ENCODE assay signal across 27 cellular contexts in the genomic region with DNA sequence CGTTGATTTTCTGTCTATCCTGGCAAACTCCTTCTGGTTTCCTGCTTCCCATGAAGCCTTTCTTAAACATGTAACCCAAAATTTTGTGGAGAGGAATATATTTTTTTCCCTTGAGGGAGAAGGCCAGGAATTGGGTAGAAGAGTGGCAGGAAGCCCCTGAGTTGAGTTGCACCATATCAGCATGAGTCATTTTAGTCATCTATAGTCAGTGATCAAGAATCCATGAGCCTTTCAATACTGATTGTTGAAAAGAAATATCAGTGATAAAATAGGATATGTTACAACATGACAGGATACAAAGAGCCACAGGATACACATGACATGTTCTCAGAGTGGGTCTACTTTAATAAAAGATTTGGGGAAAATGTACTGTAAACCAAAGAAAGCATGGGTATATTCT. TPM values are rescaled to one million over a fixed set of nuclear protein-coding genes. Genes with fewer than 3 reads are reported as not detected.
"Had no signal": no experiment of that assay in that cellular context is flagged by ENCODE, and none has a peak within 500 bp of the region (broad histone marks: within the 10 kb centered on the region; RNA-seq: fewer than 3 reads in every experiment).

No MANE protein-coding gene starts in this region.

- H3K9ac ChIP-seq: parathyroid adenoma had no signal

- DNase-seq: activated CD4-positive, alpha-beta T cell treated with anti-CD3 and anti-CD28 coated beads for 48 hours; activated CD4-positive, alpha-beta T cell treated with anti-CD3 and anti-CD28 coated beads, Interleukin-2, amount 50 U/mL, for 48 hours; activated CD8-positive, alpha-beta memory T cell treated with anti-CD3 and anti-CD28 coated beads, Interleukin-2, amount 50 U/mL, for 48 hours; activated gamma-delta T cell treated with Interleukin-2 at 50 U/mL for 16 hours; activated naive CD4-positive, alpha-beta T cell treated with anti-CD3 and anti-CD28 coated beads, Interleukin-2, amount 50 U/mL, for 16 hours; activated T-cell treated with anti-CD3 and anti-CD28 coated beads, Interleukin-2, amount 50 U/mL, for 24 hours; amygdala; heart left ventricle; hypothalamus; immature natural killer cell; naive thymus-derived CD8-positive, alpha-beta T cell; nucleus accumbens; right cardiac atrium; spleen; stimulated activated CD4-positive, alpha-beta T cell treated with anti-CD3 and anti-CD28 coated beads, Interleukin-2, amount 100 ng/mL, for 48 hours; stimulated activated naive CD4-positive, alpha-beta T cell treated with Interleukin-2 at 50 U/mL for 16 hours; SW 1271; T-helper 9 cell; transverse colon; WERI-Rb-1 had no signal

- H3K4me3 ChIP-seq: heart left ventricle, spleen, transverse colon had no signal

- H3K27me3 Mint-ChIP-seq: activated T-cell treated with anti-CD3 and anti-CD28 coated beads, Interleukin-2, amount 50 U/mL, for 24 hours; central memory CD8-positive, alpha-beta T cell; dendritic cell treated with granulocyte-macrophage colony-stimulating factor and Interleukin-4, amounts not matched to agents 40 ng/mL and 50 ng/mL, for 4 days; memory B cell had no signal

- H3K4me1 ChIP-seq: heart left ventricle, parathyroid adenoma, spleen, transverse colon had no signal

- H3K4me1 Mint-ChIP-seq: central memory CD8-positive, alpha-beta T cell; immature natural killer cell; memory B cell; naive thymus-derived CD8-positive, alpha-beta T cell; neural crest cell had no signal

- H3K36me3 Mint-ChIP-seq: immature natural killer cell; memory B cell; naive thymus-derived CD8-positive, alpha-beta T cell had no signal

- H3K27ac ChIP-seq: heart left ventricle, parathyroid adenoma, spleen, transverse colon, WERI-Rb-1 had no signal

- H3K36me3 ChIP-seq: heart left ventricle, spleen, transverse colon, WERI-Rb-1 had no signal

- H2AFZ ChIP-seq: parathyroid adenoma had no signal

- H3K9me3 Mint-ChIP-seq: activated T-cell treated with anti-CD3 and anti-CD28 coated beads, Interleukin-2, amount 50 U/mL, for 24 hours; dendritic cell treated with granulocyte-macrophage colony-stimulating factor and Interleukin-4, amounts not matched to agents 40 ng/mL and 50 ng/mL, for 4 days; neural crest cell; T-helper 1 cell treated with Interleukin-12 subunit alpha and Interleukin-12 subunit beta and Interleukin-4 antibody, amounts not matched to agents 30 μg/mL and 1 μg/mL, for 36 hours had no signal

- H3K4me3 Mint-ChIP-seq: activated T-cell treated with anti-CD3 and anti-CD28 coated beads, Interleukin-2, amount 50 U/mL, for 24 hours; central memory CD8-positive, alpha-beta T cell; dendritic cell treated with granulocyte-macrophage colony-stimulating factor and Interleukin-4, amounts not matched to agents 40 ng/mL and 50 ng/mL, for 4 days; immature natural killer cell; memory B cell; naive thymus-derived CD8-positive, alpha-beta T cell; neural crest cell; T-helper 1 cell treated with Interleukin-12 subunit alpha and Interleukin-12 subunit beta and Interleukin-4 antibody, amounts not matched to agents 30 μg/mL and 1 μg/mL, for 36 hours had no signal

- H3K79me2 ChIP-seq: parathyroid adenoma had no signal

- H3K27me3 ChIP-seq: heart left ventricle, spleen, transverse colon had no signal

- H3K9me3 ChIP-seq: heart left ventricle, spleen, transverse colon had no signal

- FAIRE-seq: TTC549 had no signal

- H3K27ac Mint-ChIP-seq: activated T-cell treated with anti-CD3 and anti-CD28 coated beads, Interleukin-2, amount 50 U/mL, for 24 hours; dendritic cell treated with granulocyte-macrophage colony-stimulating factor and Interleukin-4, amounts not matched to agents 40 ng/mL and 50 ng/mL, for 4 days; immature natural killer cell; memory B cell; naive thymus-derived CD8-positive, alpha-beta T cell; T-helper 1 cell treated with Interleukin-12 subunit alpha and Interleukin-12 subunit beta and Interleukin-4 antibody, amounts not matched to agents 30 μg/mL and 1 μg/mL, for 36 hours had no signal

RNA-seq across cellular contexts. Expression of a gene that starts 29.2 kb away (rescaled TPM):
- total RNA-seq: naive thymus-derived CD8-positive, alpha-beta T cell had no signal
- polyA plus RNA-seq: immature natural killer cell; naive thymus-derived CD8-positive, alpha-beta T cell had no signal
